19 cellular contexts compared by ENCODE assay signal in the genomic region with DNA sequence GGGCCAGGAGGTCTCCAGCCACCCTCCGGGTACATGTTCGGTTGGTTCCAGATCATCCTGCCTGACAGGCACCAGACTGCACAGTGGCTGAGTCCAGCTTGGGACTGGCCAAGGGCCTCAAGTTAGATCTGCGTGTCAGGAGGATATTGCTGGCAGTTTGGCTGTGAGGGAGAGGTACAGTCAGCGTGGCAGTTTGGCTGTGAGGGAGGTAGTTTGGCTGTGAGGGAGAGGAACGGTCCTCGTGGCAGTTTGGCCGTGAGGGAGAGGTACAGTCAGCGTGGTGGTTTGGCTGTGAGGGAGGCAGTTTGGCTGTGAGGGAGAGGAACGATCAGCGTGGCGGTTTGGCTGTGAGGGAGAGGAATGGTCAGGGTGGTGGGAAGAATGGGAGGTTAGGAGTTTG. TPM values are rescaled to one million over a fixed set of nuclear protein-coding genes. Genes with fewer than 3 reads are reported as not detected.
"Had no signal": no experiment of that assay in that cellular context is flagged by ENCODE, and none has a peak within 500 bp of the region (broad histone marks: within the 10 kb centered on the region; RNA-seq: fewer than 3 reads in every experiment).

No MANE protein-coding gene starts in this region.

- H3K27ac ChIP-seq: adrenal gland, breast epithelium, colonic mucosa, esophagus squamous epithelium, gastrocnemius medialis, prostate gland, thyroid gland had no signal

- H3K9me3 Mint-ChIP-seq: central memory CD8-positive, alpha-beta T cell; memory B cell; nephron; T-cell; T-helper 2 cell treated with Interferon-gamma antibody and Interleukin-4, amounts not matched to agents 5 μg/mL and 100 μg/mL, for 36 hours had no signal

- H3K36me3 Mint-ChIP-seq: activated naive CD8-positive, alpha-beta T cell; memory B cell; T-cell had no signal

- DNase-seq: activated T-cell treated with anti-CD3 and anti-CD28 coated beads, Interleukin-2, amount 50 U/mL, for 1 hour; colonic mucosa; esophagus squamous epithelium; gastrocnemius medialis; head of caudate nucleus; left cardiac atrium; stimulated activated CD4-positive, alpha-beta T cell treated with anti-CD3 and anti-CD28 coated beads, Interleukin-4, amount 100 ng/mL, for 24 hours; stimulated activated naive CD4-positive, alpha-beta T cell treated with Interleukin-2 at 50 U/mL for 16 hours; T-cell; thyroid gland had no signal

- ATAC-seq: gastrocnemius medialis, left cardiac atrium, T-cell had no signal

- H3K4me3 Mint-ChIP-seq: activated naive CD8-positive, alpha-beta T cell; central memory CD8-positive, alpha-beta T cell; memory B cell; T-cell; T-helper 2 cell treated with Interferon-gamma antibody and Interleukin-4, amounts not matched to agents 5 μg/mL and 100 μg/mL, for 36 hours had no signal

- H3K27ac Mint-ChIP-seq: activated naive CD8-positive, alpha-beta T cell; memory B cell; nephron; T-helper 2 cell treated with Interferon-gamma antibody and Interleukin-4, amounts not matched to agents 5 μg/mL and 100 μg/mL, for 36 hours had no signal

- H3K4me1 Mint-ChIP-seq: central memory CD8-positive, alpha-beta T cell; memory B cell; T-cell had no signal

RNA-seq across cellular contexts. Expression of a gene that starts 39.0 kb away (rescaled TPM):
- total RNA-seq: esophagus squamous epithelium, myocyte had no signal
